27 cellular contexts compared by ENCODE assay signal in genomic region chr1:118298397-118298796, GRCh38.
A peak's percentile ranks its signal among the peaks of the same experiment; 100 is the strongest.
DNase-seq lines count a peak whose midpoint lies in the region; ATAC-seq, FAIRE-seq and TF ChIP-seq lines count a peak whose summit lies in the region.
"Had no signal": no experiment of that assay in that cellular context is flagged by ENCODE, and none has a peak within 500 bp of the region (broad histone marks: within the 10 kb centered on the region; RNA-seq: fewer than 3 reads in every experiment).

No MANE protein-coding gene starts in this region.

- no peaks in the 10 kb centered on the region for H3K79me2 ChIP-seq in K562 (ENCODE audit: control insufficient read depth, insufficient read depth, low read length)

- peaks cover 36% of the 10 kb centered on the region for H3K4me1 ChIP-seq in left ventricle myocardium inferior
- H3K4me1 ChIP-seq in K562 (replicated peaks in 1 of 2; ENCODE audit: control insufficient read depth in 2 of 2, insufficient read depth in 2 of 2, low read length in 2 of 2): no peaks in the 10 kb centered on the region
- H3K4me1 ChIP-seq in gastrocnemius medialis: peaks cover 85 to 91% of the 10 kb centered on the region in 2 donors

- H3K9me1 ChIP-seq in K562 (ENCODE audit: control insufficient read depth, insufficient read depth, low read length): no peaks in the 10 kb centered on the region

- in situ Hi-C loops in K562 (cut with MboI) (no loop called here), gastrocnemius medialis (cut with MboI; ENCODE audit: low sequenced_read_pairs in 4 of 4) (loop anchor here in 1 of 4 donors (25.0 kb wide), 1 partner anchor 664 kb away; no protein-coding TSS in a partner anchor)

- intact Hi-C loops in Right ventricle myocardium inferior (cut with DNase I): no loop called here
- intact Hi-C loops in left ventricle myocardium inferior (cut with micrococcal nuclease): no loop called here
- intact Hi-C loops in K562 (cut with micrococcal nuclease): no loop called here
- intact Hi-C loops in gastrocnemius medialis (cut with DNase I; ENCODE audit: low total_unique reads): loop anchor here (10.0 kb wide), 1 partner anchor 614 kb away; no protein-coding TSS in a partner anchor
- intact Hi-C loops in lower leg skin (cut with DNase I; ENCODE audit: low total_unique reads): no loop called here

- H3K9me3 ChIP-seq in left ventricle myocardium inferior (replicated peaks) (no peaks in the 10 kb centered on the region), K562 (replicated peaks; ENCODE audit: control insufficient read depth, insufficient read depth, low read depth, low read length) (no peaks in the 10 kb centered on the region), gastrocnemius medialis (no peaks in the 10 kb centered on the region)

- no peak overlapping the region for H3K9ac ChIP-seq in K562 (ENCODE audit: insufficient read depth in 1 of 2, low read depth in 2 of 2, low read length in 2 of 2)

- H3K4me2 ChIP-seq in K562 (ENCODE audit: insufficient read depth, low read length): no peak overlapping the region
- H3K4me2 ChIP-seq: PC-9 had no signal

- CTCF ChIA-PET in K562 (lab: Yijun Ruan, JAX; ENCODE audit: low intra/inter-chr PET ratio): no interaction called here

- H3K4me3 ChIP-seq in left ventricle myocardium inferior: no peak overlapping the region
- no peak overlapping the region for H3K4me3 ChIP-seq in K562
- H3K4me3 ChIP-seq in gastrocnemius medialis: peak overlapping the region in 1 of 4 donors; percentile 5
- H3K4me3 ChIP-seq in lower leg skin (ENCODE audit: low read depth, poor library complexity, severe bottlenecking): no peak overlapping the region
- H3K4me3 ChIP-seq: PC-9 had no signal

- no peaks in the 10 kb centered on the region for H4K20me1 ChIP-seq in K562 (replicated peaks; ENCODE audit: control insufficient read depth, insufficient read depth, low read length)

- DNase-seq in Right ventricle myocardium inferior (ENCODE audit: missing footprints): no peak
- DNase-seq in left ventricle myocardium inferior: no peak
- DNase-seq in K562 (ENCODE audit: extremely low read depth in 1 of 4, low spot score in 3 of 4): peak in 1 of 4 experiments; percentile 19
- peak; percentile 90 for DNase-seq in myocyte (ENCODE audit: low read depth)
- peak; percentile 66 to 87 for DNase-seq in gastrocnemius medialis
- DNase-seq in DMS153 (lab: John Stamatoyannopoulos, UW): no peak
- DNase-seq in lower leg skin (ENCODE audit: low spot score in 2 of 2): no peak
- no peak for DNase-seq in stimulated activated CD4-positive, alpha-beta T cell treated with anti-CD3 and anti-CD28 coated beads, Interleukin-1b, Interleukin-23, amount 100 ng/mL, for 48 hours
- DNase-seq: CD8-positive, alpha-beta T cell; DMS 273 treated with DMSO at 0.1 percent for 48 hours; DMS79 treated with DMSO at 0.1 percent for 48 hours; GF-D8; Karpas-422; MV-4-11; NCI-H1105 treated with DMSO at 0.1 percent for 48 hours; NCI-H146; NCI-H1930; NCI-H2107; NCI-H446; NCI-H524 treated with DMSO at 0.1 percent for 48 hours; NCI-H774; PC-9; SHP77 had no signal

- TF ChIP-seq CTCF in left ventricle myocardium inferior (IDR thresholded peaks at IDR 0.05; ENCODE audit: borderline replicate concordance) (no peak), K562 (IDR thresholded peaks at IDR 0.05 in 2 of 3, conservative IDR thresholded peaks at IDR 0.05 in 1 of 3; ENCODE audit: insufficient read depth in 2 of 3, low read depth in 1 of 3, low read length in 3 of 3) (no peak), gastrocnemius medialis (IDR thresholded peaks at IDR 0.05 in 4 of 5, conservative IDR thresholded peaks at IDR 0.05 in 1 of 5) (no peak), lower leg skin (IDR thresholded peaks at IDR 0.05) (no peak)

- peak; percentile 26 for FAIRE-seq in K562 (lab: Jason Lieb, UNC)
- FAIRE-seq: GM12891 had no signal

- H3K36me3 ChIP-seq in left ventricle myocardium inferior (no peaks in the 10 kb centered on the region), K562 (ENCODE audit: control insufficient read depth, insufficient read depth, low read length) (no peaks in the 10 kb centered on the region), gastrocnemius medialis (no peaks in the 10 kb centered on the region)

- TF ChIP-seq EP300 in K562 (IDR thresholded peaks at IDR 0.05; ENCODE audit: low read length): peak; percentile 42; the same call in 1 of the 2 replicates

- no TSS peak for BruUV-seq in K562 (replicated peaks; lab: Mats Ljungman, UMichigan)

- POLR2A ChIA-PET in K562 (lab: Yijun Ruan, JAX): no interaction called here

- TF ChIP-seq POLR2A in K562 (conservative IDR thresholded peaks at IDR 0.05): no peak
- peak in 1 of 2 donors; percentile 54 for TF ChIP-seq POLR2A in gastrocnemius medialis (IDR thresholded peaks at IDR 0.05)
- no peak for TF ChIP-seq POLR2A in lower leg skin (IDR thresholded peaks at IDR 0.05)

- no peak overlapping the region for H2AFZ ChIP-seq in K562 (ENCODE audit: low read depth, low read length)
- H2AFZ ChIP-seq: PC-9 had no signal

- H3K27me3 ChIP-seq in left ventricle myocardium inferior (ENCODE audit: low read depth) (no peaks in the 10 kb centered on the region), K562 (ENCODE audit: control insufficient read depth in 2 of 2, insufficient read depth in 2 of 2, low read length in 2 of 2) (no peaks in the 10 kb centered on the region), gastrocnemius medialis (no peaks in the 10 kb centered on the region)

- peak; percentile 63 for ATAC-seq in Right ventricle myocardium inferior
- ATAC-seq in K562: peak; percentile 42; the same call in 1 of the 3 replicates
- ATAC-seq in gastrocnemius medialis: peak; percentile 68 to 74
- ATAC-seq: CD8-positive, alpha-beta T cell; HCT116 had no signal

- no peak for TF ChIP-seq RAD21 in K562 (CRISPR knock-in tag; conservative IDR thresholded peaks at IDR 0.05 in 1 of 2, IDR thresholded peaks at IDR 0.05 in 1 of 2)

- WGBS in K562 (ENCODE audit: insufficient coverage, low coverage, missing lambda C conversion rate): 12% methylated on average over 5 of the region's 5 CpGs
- WGBS in lower leg skin, 2 donors: 96 to 99% methylated on average over 5 of the region's 5 CpGs

- H3K27ac ChIP-seq in left ventricle myocardium inferior (replicated peaks) (no peak overlapping the region), K562 (ENCODE audit: extremely low read depth, low read depth, low read length) (no peak overlapping the region), gastrocnemius medialis (peak overlapping the region; percentile 84 to 99 (median 89))
- H3K27ac ChIP-seq: 22Rv1, C4-2B, PC-9 had no signal

TF ChIP-seq in K562, 482 proteins besides CTCF, POLR2A, EP300 and RAD21 (continues in another document):
- TF ChIP-seq MEF2D (tag; conservative IDR thresholded peaks at IDR 0.05; ENCODE audit: low read depth) (peak; percentile 69), FOSL1 (tag; conservative IDR thresholded peaks at IDR 0.05) (peak; percentile 35; the same call in 1 of the 2 replicates), MYC (IDR thresholded peaks at IDR 0.05; ENCODE audit: low read depth, low read length) (no peak), MYC (CRISPR knock-in tag; IDR thresholded peaks at IDR 0.05; ENCODE audit: borderline replicate concordance, low read depth) (no peak), DPF2 (IDR thresholded peaks at IDR 0.05) (peak; percentile 52; the same call in 1 of the 2 replicates), ARID1B (IDR thresholded peaks at IDR 0.05) (peak; percentile 38; the same call in 1 of the 2 replicates), MEIS2 (IDR thresholded peaks at IDR 0.05; ENCODE audit: partially characterized antibody) (peak; percentile 87), ZHX1 (conservative IDR thresholded peaks at IDR 0.05; ENCODE audit: low read length) (no peak), ZKSCAN8 (CRISPR knock-in tag; IDR thresholded peaks at IDR 0.05) (peak; percentile 31; the same call in 1 of the 2 replicates), JUND (IDR thresholded peaks at IDR 0.05; ENCODE audit: borderline replicate concordance, low read depth, low read length) (peak; percentile 35; the same call in 1 of the 2 replicates), JUND (tag; IDR thresholded peaks at IDR 0.05; ENCODE audit: borderline replicate concordance, low read depth, low read length) (peak; percentile 87; the same call in 2 of the 3 replicates), ZNF511 (CRISPR knock-in tag; IDR thresholded peaks at IDR 0.05) (no peak), DMBX1 (CRISPR knock-in tag; IDR thresholded peaks at IDR 0.05; ENCODE audit: borderline replicate concordance) (peak; percentile 69; the same call in 1 of the 2 replicates)

Comparison
In these comparisons a context has a peak if more than half of its experiments do, and no peak if none do; other contexts are left out.
1. DNase-seq: peak in myocyte (single experiment) and gastrocnemius medialis (2 of 2); none in Right ventricle myocardium inferior (single experiment), left ventricle myocardium inferior (single experiment), DMS153 (single experiment), lower leg skin (0 of 2) and stimulated activated CD4-positive, alpha-beta T cell treated with anti-CD3 and anti-CD28 coated beads, Interleukin-1b, Interleukin-23, amount 100 ng/mL, for 48 hours (single experiment).
2. H3K27ac ChIP-seq: peak in gastrocnemius medialis (4 of 4); none in left ventricle myocardium inferior (single experiment) and K562 (single experiment).
3. Peak in every context shown above with its lines, with median percentiles within 50 percentile points of each other: ATAC-seq.